Comparison of ENCODE assay signal across 1 cellular context in genomic region chr9:114401344-114401743, GRCh38.
TF ChIP-seq lines count a peak whose summit lies in the region.

No MANE protein-coding gene starts in this region.

TF ChIP-seq in HepG2, 621 proteins besides CTCF, POLR2A, EP300 and RAD21 (continued from another document):
- TF ChIP-seq ZFP91 (CRISPR knock-in tag; IDR thresholded peaks at IDR 0.05; ENCODE audit: borderline replicate concordance) = 0 out of 2 replicates have a peak, but pooled peaks have one; percentile 15
- TF ChIP-seq HNF4A (CRISPR knock-in tag; IDR thresholded peaks at IDR 0.05) = peak; percentile 73
- TF ChIP-seq ZNF614 (CRISPR knock-in tag; IDR thresholded peaks at IDR 0.05; ENCODE audit: borderline replicate concordance) = peak; percentile 59; the same call in 1 of the 2 replicates
- no peak for TF ChIP-seq GMEB1 (CRISPR knock-in tag; IDR thresholded peaks at IDR 0.05; ENCODE audit: borderline replicate concordance)
- 0 out of 2 replicates have a peak, but pooled peaks have one; percentile 40 for TF ChIP-seq SOX5 (CRISPR knock-in tag; IDR thresholded peaks at IDR 0.05; ENCODE audit: borderline replicate concordance)
- no peak for TF ChIP-seq GABPA (IDR thresholded peaks at IDR 0.05; ENCODE audit: low read depth, low read length)
- peak; percentile 28; the same call in 1 of the 2 replicates for TF ChIP-seq GABPA (CRISPR knock-in tag; IDR thresholded peaks at IDR 0.05; ENCODE audit: low read depth)
- peak; percentile 69 for TF ChIP-seq ELF1 (CRISPR knock-in tag; IDR thresholded peaks at IDR 0.05)
- no peak for TF ChIP-seq ZNF547 (CRISPR knock-in tag; IDR thresholded peaks at IDR 0.05)
- TF ChIP-seq, protein P1, sequence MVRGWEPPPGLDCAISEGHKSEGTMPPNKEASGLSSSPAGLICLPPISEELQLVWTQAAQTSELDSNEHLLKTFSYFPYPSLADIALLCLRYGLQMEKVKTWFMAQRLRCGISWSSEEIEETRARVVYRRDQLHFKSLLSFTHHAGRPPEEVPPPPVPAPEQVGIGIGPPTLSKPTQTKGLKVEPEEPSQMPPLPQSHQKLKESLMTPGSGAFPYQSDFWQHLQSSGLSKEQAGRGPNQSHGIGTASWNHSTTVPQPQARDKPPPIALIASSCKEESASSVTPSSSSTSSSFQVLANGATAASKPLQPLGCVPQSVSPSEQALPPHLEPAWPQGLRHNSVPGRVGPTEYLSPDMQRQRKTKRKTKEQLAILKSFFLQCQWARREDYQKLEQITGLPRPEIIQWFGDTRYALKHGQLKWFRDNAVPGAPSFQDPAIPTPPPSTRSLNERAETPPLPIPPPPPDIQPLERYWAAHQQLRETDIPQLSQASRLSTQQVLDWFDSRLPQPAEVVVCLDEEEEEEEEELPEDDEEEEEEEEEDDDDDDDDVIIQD (CRISPR knock-in tag; IDR thresholded peaks at IDR 0.05; ENCODE audit: low read depth) = no peak
- TF ChIP-seq GATAD2A (CRISPR knock-in tag; IDR thresholded peaks at IDR 0.05) = peak; percentile 57
- TF ChIP-seq SOX6 (IDR thresholded peaks at IDR 0.05) = no peak
- 0 out of 2 replicates have a peak, but pooled peaks have one; percentile 25 for TF ChIP-seq SOX6 (CRISPR knock-in tag; IDR thresholded peaks at IDR 0.05)
- no peak for TF ChIP-seq ZNF253 (CRISPR knock-in tag; IDR thresholded peaks at IDR 0.05; ENCODE audit: borderline replicate concordance)
- TF ChIP-seq ZFY (CRISPR knock-in tag; IDR thresholded peaks at IDR 0.05) = peak; percentile 52; the same call in 1 of the 2 replicates
- peak; percentile 57; the same call in 1 of the 2 replicates for TF ChIP-seq ZFX (CRISPR knock-in tag; IDR thresholded peaks at IDR 0.05; ENCODE audit: low read depth)
- TF ChIP-seq TEAD3 (CRISPR knock-in tag; optimal IDR thresholded peaks at IDR 0.05; ENCODE audit: borderline replicate concordance) = peak; percentile 17
- 0 out of 2 replicates have a peak, but pooled peaks have one; percentile 34 for TF ChIP-seq IRF2 (CRISPR knock-in tag; IDR thresholded peaks at IDR 0.05)
- TF ChIP-seq KDM6A (CRISPR knock-in tag; IDR thresholded peaks at IDR 0.05; ENCODE audit: low read depth) = no peak
- TF ChIP-seq TBX2 (CRISPR knock-in tag; IDR thresholded peaks at IDR 0.05; ENCODE audit: borderline replicate concordance) = peak; percentile 26; the same call in 1 of the 2 replicates
- peak; percentile 43 for TF ChIP-seq SAP130 (CRISPR knock-in tag; IDR thresholded peaks at IDR 0.05; ENCODE audit: low read depth)
- TF ChIP-seq ELF3 (CRISPR knock-in tag; IDR thresholded peaks at IDR 0.05) = peak; percentile 94
- TF ChIP-seq ZMYM3 (CRISPR knock-in tag; IDR thresholded peaks at IDR 0.05) = peak; percentile 7; the same call in 1 of the 2 replicates
- peak; percentile 53; the same call in 1 of the 2 replicates for TF ChIP-seq KAT8 (CRISPR knock-in tag; IDR thresholded peaks at IDR 0.05)
- TF ChIP-seq ASH2L (IDR thresholded peaks at IDR 0.05; ENCODE audit: insufficient read length, low read depth, low read length) = peak; percentile 37
- 0 out of 2 replicates have a peak, but pooled peaks have one; percentile 34 for TF ChIP-seq ZNF788 (CRISPR knock-in tag; IDR thresholded peaks at IDR 0.05; ENCODE audit: borderline replicate concordance)
- TF ChIP-seq PAXIP1 (CRISPR knock-in tag; conservative IDR thresholded peaks at IDR 0.05) = peak; percentile 72
TF ChIP-seq in HepG2: peak in this region for 30.
